In the genomic region with DNA sequence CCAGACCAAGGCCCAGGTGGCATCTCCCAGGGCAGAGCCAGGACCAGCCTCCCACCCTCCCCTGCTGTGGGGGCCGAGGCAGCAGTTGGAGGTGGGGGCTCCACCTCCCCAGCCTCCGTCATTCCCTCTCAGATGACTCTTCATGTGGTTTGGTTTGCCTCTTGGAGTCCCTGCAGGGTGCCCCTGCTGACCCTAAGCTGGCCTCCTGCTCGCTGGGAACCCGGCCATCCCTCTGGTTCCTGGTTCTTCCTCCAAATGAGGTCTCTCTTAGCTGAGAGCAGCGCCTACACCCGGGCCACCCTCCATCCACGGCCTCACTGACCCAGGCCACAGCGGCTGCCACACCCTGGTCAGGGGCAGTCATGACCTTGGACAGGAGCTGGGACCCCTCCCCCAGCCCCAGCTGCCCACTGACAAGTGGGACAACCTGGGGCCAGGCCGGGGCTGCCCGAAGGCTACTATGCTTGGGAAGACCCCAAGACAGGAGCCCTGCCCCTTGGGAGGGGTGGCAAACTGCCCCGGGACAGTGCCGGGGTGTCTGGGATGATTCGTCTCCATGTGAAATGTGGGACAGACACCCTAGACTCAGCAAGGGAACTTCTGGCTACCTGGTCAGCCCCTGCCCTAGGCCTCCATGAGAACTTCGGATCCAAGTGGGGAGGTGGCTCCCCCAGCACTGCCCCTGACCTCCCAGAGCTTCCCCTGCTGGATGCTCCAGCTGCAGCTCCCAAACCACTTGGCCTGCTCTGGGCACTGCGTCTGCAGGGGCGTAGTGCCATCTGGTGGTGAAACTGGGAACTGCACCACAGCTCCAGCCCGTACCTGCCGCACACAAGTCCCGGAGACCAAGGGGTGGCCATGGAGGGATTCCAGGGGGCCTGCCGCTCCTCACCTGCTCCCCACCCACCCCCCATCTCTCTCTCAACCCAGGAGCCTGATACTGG, we compare ENCODE assay signal across 8 cellular contexts.
DNase-seq lines count a peak whose midpoint lies in the region; ATAC-seq and TF ChIP-seq lines count a peak whose summit lies in the region.

No MANE protein-coding gene starts in this region.

- H3K27me3 ChIP-seq in DND-41 (ENCODE audit: insufficient read depth, low read length, poor library complexity) = no peaks in the 10 kb centered on the region
- H3K27me3 ChIP-seq in SJCRH30 = no peaks in the 10 kb centered on the region
- H3K27me3 ChIP-seq in thyroid gland = no peaks in the 10 kb centered on the region

- H3K36me3 ChIP-seq in DND-41 (ENCODE audit: insufficient read depth, low read length) (no peaks in the 10 kb centered on the region), SJCRH30 (no peaks in the 10 kb centered on the region), thyroid gland (no peaks in the 10 kb centered on the region)

- H3K27ac Mint-ChIP-seq in osteocyte (ENCODE audit: unreplicated experiment) = no peak overlapping the region

- WGBS in thyroid gland, 2 donors = 52 to 85% methylated on average over 2 to 19 of the region's 20 CpGs

- no peaks in the 10 kb centered on the region for H3K79me2 ChIP-seq in DND-41 (ENCODE audit: insufficient read depth, low read length)

- no peaks in the 10 kb centered on the region for H3K9me3 Mint-ChIP-seq in osteocyte (ENCODE audit: unreplicated experiment)

- ATAC-seq in DND-41 (ENCODE audit: insufficient read depth, low read depth) (peak; percentile 95), HG03045 (IDR thresholded peaks at IDR 0.05; ENCODE audit: unreplicated experiment) (no peak)

- TF ChIP-seq CTCF in DND-41 (IDR thresholded peaks at IDR 0.05; ENCODE audit: borderline replicate concordance, extremely low read depth, low read length, poor library complexity, severe bottlenecking) = peak; percentile 99
- TF ChIP-seq CTCF in LNCAP (IDR thresholded peaks at IDR 0.05) = peak; percentile 98
- peak; percentile 98 for TF ChIP-seq CTCF in osteocyte (IDR thresholded peaks at IDR 0.05)
- TF ChIP-seq CTCF in thyroid gland (IDR thresholded peaks at IDR 0.05) = peak; percentile 89 to 99 (median 99)

- intact Hi-C loops in thyroid gland (cut with DNase I) = loop anchor here (2.0 to 5.0 kb wide), 3 partner anchors 73 to 428 kb away; no protein-coding TSS in a partner anchor

- no peaks in the 10 kb centered on the region for H3K36me3 Mint-ChIP-seq in osteocyte (ENCODE audit: unreplicated experiment)

- H2AFZ ChIP-seq in DND-41 (ENCODE audit: low read depth, low read length) = peak overlapping the region; percentile 39; the same call in 1 of the 2 replicates

- H3K4me3 ChIP-seq in DND-41 (ENCODE audit: low read depth in 1 of 2, low read length in 2 of 2) = no peak overlapping the region
- no peak overlapping the region for H3K4me3 ChIP-seq in SJCRH30
- H3K4me3 ChIP-seq in thyroid gland (replicated peaks in 1 of 3) = no peak overlapping the region

- H3K4me1 Mint-ChIP-seq in osteocyte (ENCODE audit: unreplicated experiment) = peaks cover 8% of the 10 kb centered on the region

- no peak overlapping the region for H3K27ac ChIP-seq in DND-41 (ENCODE audit: low read length)
- no peak overlapping the region for H3K27ac ChIP-seq in SJCRH30
- H3K27ac ChIP-seq in thyroid gland = no peak overlapping the region

- H4K20me1 ChIP-seq in DND-41 (ENCODE audit: insufficient read depth, low read length) = no peaks in the 10 kb centered on the region

- no peaks in the 10 kb centered on the region for H3K27me3 Mint-ChIP-seq in osteocyte (ENCODE audit: unreplicated experiment)

- H3K4me1 ChIP-seq in DND-41 (ENCODE audit: insufficient read depth, low read length) (no peaks in the 10 kb centered on the region), SJCRH30 (peaks cover 4% of the 10 kb centered on the region), thyroid gland (peaks cover 7 to 17% of the 10 kb centered on the region in 2 donors)

- no peak overlapping the region for H3K9ac ChIP-seq in DND-41 (ENCODE audit: low read depth, low read length)

- no peak overlapping the region; the same call in 1 of the 2 replicates for H3K4me2 ChIP-seq in DND-41 (ENCODE audit: insufficient read depth, low read length)

- H3K4me3 Mint-ChIP-seq in osteocyte (ENCODE audit: unreplicated experiment) = no peak overlapping the region

- H3K9me3 ChIP-seq in DND-41 (ENCODE audit: insufficient read depth, low read length, severe bottlenecking) = no peaks in the 10 kb centered on the region
- no peaks in the 10 kb centered on the region for H3K9me3 ChIP-seq in SJCRH30 (replicated peaks)
- no peaks in the 10 kb centered on the region for H3K9me3 ChIP-seq in thyroid gland

- no peak for TF ChIP-seq POLR2A in thyroid gland (IDR thresholded peaks at IDR 0.05)

- DNase-seq in DND-41 = peak; percentile 86
- peak; percentile 71 to 81 for DNase-seq in SJCRH30
- DNase-seq in activated effector memory CD4-positive, alpha-beta T cell treated with anti-CD3 and anti-CD28 coated beads, Interleukin-2, amount 50 U/mL, for 16 hours = peak; percentile 93
- DNase-seq in germinal center (ENCODE audit: low spot score) = peak; percentile 90
- peak; percentile 94 for DNase-seq in osteocyte (ENCODE audit: extremely low spot score, unreplicated experiment)
- peak; percentile 78 to 82 for DNase-seq in thyroid gland
